Comparison of ENCODE assay signal across 10 cellular contexts in genomic region chr11:76672431-76673163, GRCh38. TPM values are rescaled to one million over a fixed set of nuclear protein-coding genes. Genes with fewer than 3 reads are reported as not detected.
DNase-seq lines count a peak whose midpoint lies in the region; ATAC-seq and TF ChIP-seq lines count a peak whose summit lies in the region.
"Had no signal": no experiment of that assay in that cellular context is flagged by ENCODE, and none has a peak within 500 bp of the region (broad histone marks: within the 10 kb centered on the region; RNA-seq: fewer than 3 reads in every experiment).

No MANE protein-coding gene starts in this region.

- DNase-seq in GM13976 (ENCODE audit: low spot score) (peak; percentile 76), NCI-H524 treated with DMSO at 0.1 percent for 48 hours (lab: John Stamatoyannopoulos, UW) (no peak), progenitor cell of endocrine pancreas (ENCODE audit: low spot score, unreplicated experiment) (no peak), NCI-H2227 treated with DMSO at 0.1 percent for 48 hours (lab: John Stamatoyannopoulos, UW) (no peak)
- peak in 1 of 2 donors; percentile 20 for DNase-seq in central memory CD8-positive, alpha-beta T cell (ENCODE audit: low spot score in 2 of 2)

- H3K9me3 Mint-ChIP-seq in central memory CD8-positive, alpha-beta T cell: no peaks in the 10 kb centered on the region
- no peaks in the 10 kb centered on the region for H3K9me3 Mint-ChIP-seq in stimulated activated memory B cell treated with anti-CD40 and anti-IgM and Interleukin-4, amounts not matched to agents 10 μg/mL and 1 μg/mL and 100 μg/mL, for 72 hours
- H3K9me3 Mint-ChIP-seq in progenitor cell of endocrine pancreas (ENCODE audit: low read depth): no peaks in the 10 kb centered on the region
- H3K9me3 Mint-ChIP-seq: dendritic cell treated with granulocyte-macrophage colony-stimulating factor and Interleukin-4, amounts not matched to agents 40 ng/mL and 50 ng/mL, for 4 days had no signal

- H3K27ac ChIP-seq in KOPT-K1 (ENCODE audit: low read depth, low read length, poor library complexity, severe bottlenecking): peak overlapping the region; percentile 21
- H3K27ac ChIP-seq: HL-60 had no signal

- in situ Hi-C loops in GM13976 (cut with MboI; ENCODE audit: low sequenced_read_pairs, unreplicated experiment): no loop called here

- peaks cover 16% of the 10 kb centered on the region for H3K27me3 Mint-ChIP-seq in central memory CD8-positive, alpha-beta T cell
- peaks cover 24% of the 10 kb centered on the region for H3K27me3 Mint-ChIP-seq in stimulated activated memory B cell treated with anti-CD40 and anti-IgM and Interleukin-4, amounts not matched to agents 10 μg/mL and 1 μg/mL and 100 μg/mL, for 72 hours
- H3K27me3 Mint-ChIP-seq in progenitor cell of endocrine pancreas: peaks cover 53% of the 10 kb centered on the region

- H3K27ac Mint-ChIP-seq in central memory CD8-positive, alpha-beta T cell (ENCODE audit: low read depth): peak overlapping the region; percentile 68
- H3K27ac Mint-ChIP-seq in stimulated activated memory B cell treated with anti-CD40 and anti-IgM and Interleukin-4, amounts not matched to agents 10 μg/mL and 1 μg/mL and 100 μg/mL, for 72 hours: peak overlapping the region; percentile 93
- H3K27ac Mint-ChIP-seq in progenitor cell of endocrine pancreas: no peak overlapping the region
- H3K27ac Mint-ChIP-seq: dendritic cell treated with granulocyte-macrophage colony-stimulating factor and Interleukin-4, amounts not matched to agents 40 ng/mL and 50 ng/mL, for 4 days had no signal

- TF ChIP-seq CTCF in GM13976 (IDR thresholded peaks at IDR 0.05; ENCODE audit: borderline replicate concordance, control extremely low read depth, extremely low read depth, insufficient read depth, missing control alignments): no peak
- no peak for TF ChIP-seq CTCF in progenitor cell of endocrine pancreas (IDR thresholded peaks at IDR 0.05; ENCODE audit: unreplicated experiment)

- H3K36me3 Mint-ChIP-seq in central memory CD8-positive, alpha-beta T cell (ENCODE audit: insufficient read depth): no peaks in the 10 kb centered on the region
- H3K36me3 Mint-ChIP-seq in stimulated activated memory B cell treated with anti-CD40 and anti-IgM and Interleukin-4, amounts not matched to agents 10 μg/mL and 1 μg/mL and 100 μg/mL, for 72 hours: peaks cover 24% of the 10 kb centered on the region
- no peaks in the 10 kb centered on the region for H3K36me3 Mint-ChIP-seq in progenitor cell of endocrine pancreas (ENCODE audit: insufficient read depth)

- no peaks in the 10 kb centered on the region for H3K9me3 ChIP-seq in KOPT-K1 (ENCODE audit: insufficient read depth, low read length, poor library complexity, severe bottlenecking)

- no peaks in the 10 kb centered on the region for H3K36me3 ChIP-seq in KOPT-K1 (ENCODE audit: insufficient read depth, low read length)

- H3K4me1 Mint-ChIP-seq in central memory CD8-positive, alpha-beta T cell: peaks cover 27% of the 10 kb centered on the region
- peaks cover 87% of the 10 kb centered on the region for H3K4me1 Mint-ChIP-seq in stimulated activated memory B cell treated with anti-CD40 and anti-IgM and Interleukin-4, amounts not matched to agents 10 μg/mL and 1 μg/mL and 100 μg/mL, for 72 hours
- H3K4me1 Mint-ChIP-seq in progenitor cell of endocrine pancreas (ENCODE audit: low read depth): no peaks in the 10 kb centered on the region

- peak; percentile 58 for ATAC-seq in GM21529 (IDR thresholded peaks at IDR 0.05; ENCODE audit: unreplicated experiment)
- ATAC-seq in central memory CD8-positive, alpha-beta T cell (replicated peaks; ENCODE audit: extremely low read depth, poor library complexity, severe bottlenecking): peak; percentile 72
- ATAC-seq in stimulated activated memory B cell treated with anti-CD40 and anti-IgM and Interleukin-4, amounts not matched to agents 10 μg/mL and 1 μg/mL and 100 μg/mL, for 72 hours: peak; percentile 83

- H3K4me3 Mint-ChIP-seq in central memory CD8-positive, alpha-beta T cell: peak overlapping the region; percentile 62
- H3K4me3 Mint-ChIP-seq in stimulated activated memory B cell treated with anti-CD40 and anti-IgM and Interleukin-4, amounts not matched to agents 10 μg/mL and 1 μg/mL and 100 μg/mL, for 72 hours: peak overlapping the region; percentile 62
- H3K4me3 Mint-ChIP-seq in progenitor cell of endocrine pancreas (ENCODE audit: low read depth): no peak overlapping the region
- H3K4me3 Mint-ChIP-seq: dendritic cell treated with granulocyte-macrophage colony-stimulating factor and Interleukin-4, amounts not matched to agents 40 ng/mL and 50 ng/mL, for 4 days had no signal

RNA-seq across cellular contexts. Expression of gene LRRC32, which starts 2.0 kb away (rescaled TPM):
- 0.14 and 0.27 TPM in 2 replicates for total RNA-seq in progenitor cell of endocrine pancreas
